ENCODE assay signal across 12 cellular contexts in genomic region chr9:137035507-137035834, GRCh38. TPM values are rescaled to one million over a fixed set of nuclear protein-coding genes. Genes with fewer than 3 reads are reported as not detected.
DNase-seq lines count a peak whose midpoint lies in the region; ATAC-seq and TF ChIP-seq lines count a peak whose summit lies in the region.
"Had no signal": no experiment of that assay in that cellular context is flagged by ENCODE, and none has a peak within 500 bp of the region (broad histone marks: within the 10 kb centered on the region; RNA-seq: fewer than 3 reads in every experiment).

No MANE protein-coding gene starts in this region.

- H3K9me3 ChIP-seq in H9 (ENCODE audit: control insufficient read depth, low read depth, low read length) (no peaks in the 10 kb centered on the region), uterus (no peaks in the 10 kb centered on the region)
- H3K9me3 ChIP-seq: left lung, SJCRH30, stomach had no signal

- H3T11ph ChIP-seq in H9 (ENCODE audit: low read length) = no peak overlapping the region

- TF ChIP-seq CTCF in CD14-positive monocyte (IDR thresholded peaks at IDR 0.05) (peak; percentile 60), H9 (conservative IDR thresholded peaks at IDR 0.05) (peak; percentile 48; the same call in 2 of the 3 replicates), nephron (IDR thresholded peaks at IDR 0.05; ENCODE audit: unreplicated experiment in 3 of 3) (peak in 2 of 3 experiments; percentile 18 to 42), uterus (IDR thresholded peaks at IDR 0.05) (no peak)

- H3K27ac Mint-ChIP-seq in CD14-positive monocyte (peak overlapping the region in 1 of 7 donors; percentile 53), H9 (no peak overlapping the region), nephron (no peak overlapping the region)
- H3K27ac Mint-ChIP-seq in activated T-helper 2 cell treated with anti-CD3 and anti-CD28 coated beads, Interferon-gamma antibody, Interleukin-2, Interleukin-4, amounts not matched to agents 10 μg/mL and 5 μg/mL and 100 μg/mL, durations not matched to agents 14 hours and 24 hours and 36 hours = peak overlapping the region; percentile 79

- DNase-seq in CD14-positive monocyte (ENCODE audit: low spot score) (no peak), H9 (no peak), uterus (no peak), NCI-H2227 treated with DMSO at 0.1 percent for 48 hours (lab: John Stamatoyannopoulos, UW) (no peak), KG1 (lab: John Stamatoyannopoulos, UW) (no peak)
- DNase-seq in activated T-helper 2 cell treated with anti-CD3 and anti-CD28 coated beads, Interferon-gamma antibody, Interleukin-2, Interleukin-4, amounts not matched to agents 10 μg/mL and 5 μg/mL and 100 μg/mL, durations not matched to agents 14 hours and 24 hours and 36 hours (ENCODE audit: low spot score) = no peak

- H3K36me3 Mint-ChIP-seq in CD14-positive monocyte (peaks cover 5 to 30% of the 10 kb centered on the region in 2 donors), H9 (ENCODE audit: insufficient read depth in 1 of 3, low read depth in 3 of 3) (peaks cover 0 to 14% (median 5%) of the 10 kb centered on the region in 3 experiments; a peak in 5 of 7 replicates), nephron (ENCODE audit: low read depth) (no peaks in the 10 kb centered on the region)
- no peaks in the 10 kb centered on the region for H3K36me3 Mint-ChIP-seq in activated T-helper 2 cell treated with anti-CD3 and anti-CD28 coated beads, Interferon-gamma antibody, Interleukin-2, Interleukin-4, amounts not matched to agents 10 μg/mL and 5 μg/mL and 100 μg/mL, durations not matched to agents 14 hours and 24 hours and 36 hours (ENCODE audit: low read depth)

- H2BK5ac ChIP-seq in H9 (ENCODE audit: insufficient read length, low read length) = no peak overlapping the region

- H2BK20ac ChIP-seq in H9 (ENCODE audit: low read depth, low read length, poor library complexity, severe bottlenecking) = no peak overlapping the region

- no peak overlapping the region for H3K4ac ChIP-seq in H9 (ENCODE audit: low read depth, low read length)

- no peaks in the 10 kb centered on the region for H3K23me2 ChIP-seq in H9 (ENCODE audit: insufficient read length, low read depth, low read length, poor library complexity, severe bottlenecking)

- H2BK15ac ChIP-seq in H9 (ENCODE audit: low read depth, low read length) = no peak overlapping the region

- no peaks in the 10 kb centered on the region for H3K36me3 ChIP-seq in uterus
- H3K36me3 ChIP-seq: SJCRH30 had no signal

- H3K27me3 Mint-ChIP-seq in CD14-positive monocyte (ENCODE audit: low read depth in 3 of 3) (peaks cover 0 to 1% (median 0%) of the 10 kb centered on the region in 3 donors), H9 (ENCODE audit: low read depth) (peaks cover 19% of the 10 kb centered on the region), nephron (ENCODE audit: low read depth) (peaks cover 3% of the 10 kb centered on the region)
- no peaks in the 10 kb centered on the region for H3K27me3 Mint-ChIP-seq in activated T-helper 2 cell treated with anti-CD3 and anti-CD28 coated beads, Interferon-gamma antibody, Interleukin-2, Interleukin-4, amounts not matched to agents 10 μg/mL and 5 μg/mL and 100 μg/mL, durations not matched to agents 14 hours and 24 hours and 36 hours (ENCODE audit: low read depth)

- H3K4me3 ChIP-seq in uterus = no peak overlapping the region
- H3K4me3 ChIP-seq: SJCRH30 had no signal

- no peak overlapping the region for H4K91ac ChIP-seq in H9 (ENCODE audit: insufficient read length, low read depth, low read length)

- H3K9me3 Mint-ChIP-seq in CD14-positive monocyte (no peaks in the 10 kb centered on the region), H9 (no peaks in the 10 kb centered on the region), nephron (no peaks in the 10 kb centered on the region)
- no peaks in the 10 kb centered on the region for H3K9me3 Mint-ChIP-seq in activated T-helper 2 cell treated with anti-CD3 and anti-CD28 coated beads, Interferon-gamma antibody, Interleukin-2, Interleukin-4, amounts not matched to agents 10 μg/mL and 5 μg/mL and 100 μg/mL, durations not matched to agents 14 hours and 24 hours and 36 hours

- no peak overlapping the region for H2BK12ac ChIP-seq in H9 (ENCODE audit: insufficient read length, low read depth, low read length)

- WGBS in H9 (ENCODE audit: extremely low coverage, insufficient read length, low lambda C conversion rate) = no CpG with 5 or more reads among the region's 9 CpGs

- no peak overlapping the region for H2AK5ac ChIP-seq in H9 (ENCODE audit: insufficient read length, low read length)

- no peak overlapping the region for H4K5ac ChIP-seq in H9 (ENCODE audit: insufficient read length, low read depth, low read length)

- H3K4me3 Mint-ChIP-seq in CD14-positive monocyte = peak overlapping the region; percentile 56 to 64
- no peak overlapping the region for H3K4me3 Mint-ChIP-seq in H9
- no peak overlapping the region for H3K4me3 Mint-ChIP-seq in activated T-helper 2 cell treated with anti-CD3 and anti-CD28 coated beads, Interferon-gamma antibody, Interleukin-2, Interleukin-4, amounts not matched to agents 10 μg/mL and 5 μg/mL and 100 μg/mL, durations not matched to agents 14 hours and 24 hours and 36 hours (ENCODE audit: low read depth)
- no peak overlapping the region for H3K4me3 Mint-ChIP-seq in nephron

- no peak overlapping the region for H3K9ac ChIP-seq in H9 (ENCODE audit: extremely low read depth, insufficient read length, low read length)
- H3K9ac ChIP-seq: parathyroid adenoma had no signal

- H2BK120ac ChIP-seq in H9 (ENCODE audit: low read depth, low read length, poor library complexity, severe bottlenecking) = no peak overlapping the region

- no peaks in the 10 kb centered on the region for H3K79me1 ChIP-seq in H9 (ENCODE audit: insufficient read depth, low read depth, low read length, poor library complexity, severe bottlenecking)

- no peaks in the 10 kb centered on the region for H3K79me2 ChIP-seq in H9 (ENCODE audit: insufficient read depth, low read length)
- H3K79me2 ChIP-seq: parathyroid adenoma had no signal

- intact Hi-C loops in CD14-positive monocyte (cut with micrococcal nuclease) (loop anchor here in 1 of 2 donors (10.0 kb wide), 1 partner anchor 91 kb away; the partner anchor contains the start of genes C8G and FBXW5), uterus (cut with DNase I; ENCODE audit: low total_unique reads) (no loop called here)
- intact Hi-C loops in activated T-helper 2 cell treated with anti-CD3 and anti-CD28 coated beads, Interferon-gamma antibody, Interleukin-2, Interleukin-4, amounts not matched to agents 10 μg/mL and 5 μg/mL and 100 μg/mL, durations not matched to agents 14 hours and 24 hours and 36 hours (cut with micrococcal nuclease) = loop anchor here (1.0 to 10.0 kb wide), 4 partner anchors 35 to 501 kb away; partner anchors contain the start of gene LCN12

- H3K27ac ChIP-seq in H9 (ENCODE audit: insufficient read length, low read depth, low read length) (no peak overlapping the region), uterus (no peak overlapping the region)
- H3K27ac ChIP-seq: parathyroid adenoma, SJCRH30 had no signal

- no peak overlapping the region; the same call in 1 of the 2 replicates for H3K14ac ChIP-seq in H9 (ENCODE audit: insufficient read depth, low read length)

- H3K18ac ChIP-seq in H9 (ENCODE audit: insufficient read length, low read depth, low read length) = no peak overlapping the region

- no peak overlapping the region for H2AFZ ChIP-seq in H9 (ENCODE audit: low read length)
- H2AFZ ChIP-seq: parathyroid adenoma had no signal

- H3K23ac ChIP-seq in H9 (ENCODE audit: insufficient read length, low read depth, low read length) = no peak overlapping the region

- H3K4me1 Mint-ChIP-seq in CD14-positive monocyte (peaks cover 35% of the 10 kb centered on the region), H9 (no peaks in the 10 kb centered on the region; a peak in 1 of 4 replicates), nephron (no peaks in the 10 kb centered on the region)
- peaks cover 24% of the 10 kb centered on the region for H3K4me1 Mint-ChIP-seq in activated T-helper 2 cell treated with anti-CD3 and anti-CD28 coated beads, Interferon-gamma antibody, Interleukin-2, Interleukin-4, amounts not matched to agents 10 μg/mL and 5 μg/mL and 100 μg/mL, durations not matched to agents 14 hours and 24 hours and 36 hours (ENCODE audit: low read depth)

- no peak for ATAC-seq in GM21423 (IDR thresholded peaks at IDR 0.05; ENCODE audit: unreplicated experiment)

- H4K20me1 ChIP-seq in H9 (ENCODE audit: control insufficient read depth, insufficient read depth, insufficient read length) = no peaks in the 10 kb centered on the region

- TF ChIP-seq POLR2A in uterus (IDR thresholded peaks at IDR 0.05) = no peak

- no peak overlapping the region for H3K56ac ChIP-seq in H9 (ENCODE audit: insufficient read length, low read depth, low read length)

- H3K4me2 ChIP-seq in H9 (ENCODE audit: insufficient read depth, insufficient read length, low read length) = no peak overlapping the region

- H3K4me1 ChIP-seq in H9 (ENCODE audit: insufficient read depth, low read length) = no peaks in the 10 kb centered on the region
- no peaks in the 10 kb centered on the region for H3K4me1 ChIP-seq in uterus
- H3K4me1 ChIP-seq: parathyroid adenoma, SJCRH30 had no signal

- no peak overlapping the region for H4K8ac ChIP-seq in H9 (replicated peaks; ENCODE audit: insufficient read length, low read depth, low read length)

- H3K27me3 ChIP-seq in H9 (ENCODE audit: insufficient read depth, low read length) (no peaks in the 10 kb centered on the region), uterus (no peaks in the 10 kb centered on the region)
- H3K27me3 ChIP-seq: left lung had no signal

RNA-seq across cellular contexts. Expression of gene FUT7, which starts 3.6 kb away (rescaled TPM):
- polyA plus RNA-seq in CD14-positive monocyte = 10 to 100 TPM; 10.5 to 13.4 TPM
- not detected in 2 replicates for total RNA-seq in H9 (2021)
- total RNA-seq in activated T-helper 2 cell treated with anti-CD3 and anti-CD28 coated beads, Interferon-gamma antibody, Interleukin-2, Interleukin-4, amounts not matched to agents 10 μg/mL and 5 μg/mL and 100 μg/mL, durations not matched to agents 14 hours and 24 hours and 36 hours = 0.21 TPM in 1 of 2 replicates, not detected in the other
- total RNA-seq in uterus = not detected
- total RNA-seq: SJCRH30 had no signal

RNA-seq across cellular contexts. Expression of gene ABCA2, which starts 7.4 kb away (rescaled TPM):
- under 1 TPM; 0.18 to 0.40 TPM for polyA plus RNA-seq in CD14-positive monocyte
- 15.2 and 22.4 TPM in 2 replicates for total RNA-seq in H9 (2021)
- 27.4 and 31.4 TPM in 2 replicates for total RNA-seq in activated T-helper 2 cell treated with anti-CD3 and anti-CD28 coated beads, Interferon-gamma antibody, Interleukin-2, Interleukin-4, amounts not matched to agents 10 μg/mL and 5 μg/mL and 100 μg/mL, durations not matched to agents 14 hours and 24 hours and 36 hours
- 10 to 100 TPM; 24.8 to 36.9 (median 26.1) TPM for total RNA-seq in uterus

RNA-seq across cellular contexts. Expression of gene NPDC1, which starts 10.5 kb away (rescaled TPM):
- polyA plus RNA-seq in CD14-positive monocyte = under 1 TPM in 1 of 2 donors, not detected in 1; 0.51 TPM
- total RNA-seq in H9 (2021) (51.8 and 57.6 TPM in 2 replicates), uterus (100 to 1,000 TPM in 1 of 4 donors, 10 to 100 TPM in 3; 25.2 to 221 (median 59.2) TPM)
- total RNA-seq in activated T-helper 2 cell treated with anti-CD3 and anti-CD28 coated beads, Interferon-gamma antibody, Interleukin-2, Interleukin-4, amounts not matched to agents 10 μg/mL and 5 μg/mL and 100 μg/mL, durations not matched to agents 14 hours and 24 hours and 36 hours = 32.7 and 36.0 TPM in 2 replicates

RNA-seq across cellular contexts. Expression of gene ENTPD2, which starts 18.4 kb away (rescaled TPM):
- not detected for polyA plus RNA-seq in CD14-positive monocyte
- 4.0 and 5.1 TPM in 2 replicates for total RNA-seq in H9 (2021)
- not detected in 2 replicates for total RNA-seq in activated T-helper 2 cell treated with anti-CD3 and anti-CD28 coated beads, Interferon-gamma antibody, Interleukin-2, Interleukin-4, amounts not matched to agents 10 μg/mL and 5 μg/mL and 100 μg/mL, durations not matched to agents 14 hours and 24 hours and 36 hours
- 10 to 100 TPM in 1 of 4 donors, 1 to 10 TPM in 1, not detected in 2; 2.4 to 11.5 TPM for total RNA-seq in uterus

RNA-seq across cellular contexts. Expression of gene SAPCD2, which starts 34.9 kb away (rescaled TPM):
- 1 to 10 TPM; 1.7 to 3.1 TPM for polyA plus RNA-seq in CD14-positive monocyte
- total RNA-seq in H9 (2021) = 29.8 and 30.0 TPM in 2 replicates
- 26.5 and 27.1 TPM in 2 replicates for total RNA-seq in activated T-helper 2 cell treated with anti-CD3 and anti-CD28 coated beads, Interferon-gamma antibody, Interleukin-2, Interleukin-4, amounts not matched to agents 10 μg/mL and 5 μg/mL and 100 μg/mL, durations not matched to agents 14 hours and 24 hours and 36 hours
- total RNA-seq in uterus = 1 to 10 TPM in 2 of 4 donors, under 1 TPM in 1, not detected in 1; 0.15 to 5.9 (median 1.0) TPM

Comparison
In these comparisons a context has a peak if more than half of its experiments do, and no peak if none do; other contexts are left out.
1. H3K4me3 Mint-ChIP-seq: peak in CD14-positive monocyte (2 of 2); none in H9 (0 of 2), activated T-helper 2 cell treated with anti-CD3 and anti-CD28 coated beads, Interferon-gamma antibody, Interleukin-2, Interleukin-4, amounts not matched to agents 10 μg/mL and 5 μg/mL and 100 μg/mL, durations not matched to agents 14 hours and 24 hours and 36 hours (single experiment) and nephron (0 of 3).
2. CTCF ChIP-seq: peak in CD14-positive monocyte (single experiment), H9 (single experiment) and nephron (2 of 3); none in uterus (0 of 4).